ENCODE assay signal across 26 cellular contexts in the genomic region with DNA sequence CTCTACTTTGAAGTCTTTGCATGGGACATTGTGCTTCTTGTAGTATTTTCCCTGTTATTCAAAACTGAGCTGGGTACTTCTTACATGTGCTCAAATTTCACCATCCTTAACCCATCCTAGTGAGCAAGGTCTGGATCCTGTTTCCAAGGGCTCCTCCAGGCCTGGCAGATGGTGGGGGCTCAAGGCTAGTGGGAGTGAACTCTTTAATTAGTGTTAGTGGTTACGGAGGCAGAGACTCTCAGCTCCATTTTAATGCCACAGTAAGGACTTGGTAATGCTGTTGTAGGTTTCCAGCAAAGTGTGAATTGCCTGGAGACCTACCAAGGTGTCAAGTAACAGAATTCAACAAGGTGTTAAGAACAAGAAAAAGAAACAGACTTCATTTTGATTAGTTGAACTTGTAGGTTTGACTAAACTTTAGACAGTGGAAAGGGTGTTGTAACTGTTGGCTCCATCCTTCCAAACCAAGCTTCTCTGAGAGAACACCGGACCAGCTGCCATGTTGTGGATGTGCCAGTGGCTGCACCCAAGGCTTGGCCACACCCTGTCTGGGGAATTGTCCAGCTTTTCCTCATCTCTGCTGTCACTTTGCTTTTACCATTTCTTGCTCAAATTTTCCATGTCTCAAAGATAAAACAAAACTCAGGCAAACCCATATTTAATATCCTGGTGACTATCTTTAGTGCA.
A peak's percentile ranks its signal among the peaks of the same experiment; 100 is the strongest.
DNase-seq lines count a peak whose midpoint lies in the region; ATAC-seq, FAIRE-seq and TF ChIP-seq lines count a peak whose summit lies in the region.
"Had no signal": no experiment of that assay in that cellular context is flagged by ENCODE, and none has a peak within 500 bp of the region (broad histone marks: within the 10 kb centered on the region; RNA-seq: fewer than 3 reads in every experiment).

No MANE protein-coding gene starts in this region.

- intact Hi-C loops in esophagus muscularis mucosa (cut with DNase I) (no loop called here), gastrocnemius medialis (cut with DNase I; ENCODE audit: low total_unique reads) (no loop called here), pancreas (cut with DNase I) (no loop called here)

- ATAC-seq in gastrocnemius medialis (peak; percentile 92 to 97), pancreas (no peak)
- ATAC-seq: activated naive CD8-positive, alpha-beta T cell treated with anti-CD3 and anti-CD28 coated beads, Interleukin-2, amount 50 U/mL, for 24 hours; esophagus mucosa; foreskin keratinocyte; stimulated activated naive CD8-positive, alpha-beta T cell treated with anti-CD3 and anti-CD28 coated beads, Interleukin-15, Interleukin-2, amounts not matched to agents 100 U/mL and 50 U/mL, for 24 hours had no signal

- DNase-seq in NCI-H128 (lab: John Stamatoyannopoulos, UW; ENCODE audit: unreplicated experiment) (peak; percentile 29), NCI-H524 treated with DMSO at 0.1 percent for 48 hours (lab: John Stamatoyannopoulos, UW) (peak; percentile 96), esophagus muscularis mucosa (ENCODE audit: extremely low spot score) (no peak), gastrocnemius medialis (peak; percentile 50 to 81), occipital lobe (lab: John Stamatoyannopoulos, UW) (no peak), pancreas (no peak), kidney glomerular epithelial cell (lab: John Stamatoyannopoulos, UW) (no peak)
- DNase-seq: ACHN; activated naive CD4-positive, alpha-beta T cell; activated naive CD8-positive, alpha-beta T cell treated with anti-CD3 and anti-CD28 coated beads, Interleukin-2, amount 50 U/mL, for 24 hours; activated T-cell treated with anti-CD3 and anti-CD28 coated beads, Interleukin-2, amount 50 U/mL, for 48 hours; foreskin keratinocyte; NCI-H1436 treated with DMSO at 0.1 percent for 48 hours; NCI-H2081 treated with DMSO at 0.1 percent for 48 hours; NCI-H510A; nephron progenitor cell; NK-92 treated with Interleukin-12 subunit alpha and Interleukin-12 subunit beta, amount 100 ng/mL, for 24 hours; SK-N-SH; stimulated activated CD4-positive, alpha-beta T cell treated with anti-CD3 and anti-CD28 coated beads, Interleukin-2, amount 100 ng/mL, for 24 hours; stimulated activated naive CD8-positive, alpha-beta T cell treated with anti-CD3 and anti-CD28 coated beads, Interleukin-15, Interleukin-2, amounts not matched to agents 100 U/mL and 50 U/mL, for 24 hours; uterus had no signal

- no peaks in the 10 kb centered on the region for H3K36me3 ChIP-seq in esophagus muscularis mucosa
- no peaks in the 10 kb centered on the region for H3K36me3 ChIP-seq in gastrocnemius medialis
- no peaks in the 10 kb centered on the region for H3K36me3 ChIP-seq in pancreas
- H3K36me3 ChIP-seq: BLaER1, HAP-1, ovary, uterus had no signal

- TF ChIP-seq CTCF in esophagus muscularis mucosa (IDR thresholded peaks at IDR 0.05): no peak
- TF ChIP-seq CTCF in gastrocnemius medialis (IDR thresholded peaks at IDR 0.05 in 4 of 5, conservative IDR thresholded peaks at IDR 0.05 in 1 of 5): no peak
- no peak for TF ChIP-seq CTCF in pancreas (IDR thresholded peaks at IDR 0.05)

- no peak for FAIRE-seq in pancreas (lab: Jason Lieb, UNC)
- FAIRE-seq: G401.6 had no signal

- in situ Hi-C loops in gastrocnemius medialis (cut with MboI; ENCODE audit: low sequenced_read_pairs in 4 of 4): no loop called here

- no peaks in the 10 kb centered on the region for H3K9me3 ChIP-seq in esophagus muscularis mucosa
- no peaks in the 10 kb centered on the region for H3K9me3 ChIP-seq in gastrocnemius medialis
- no peaks in the 10 kb centered on the region for H3K9me3 ChIP-seq in pancreas
- H3K9me3 ChIP-seq: HAP-1, ovary, SK-N-SH, uterus had no signal

- H3K27ac ChIP-seq in esophagus muscularis mucosa (replicated peaks in 1 of 4) (peak overlapping the region in 3 of 4 donors; percentile 0 to 24 (median 21)), gastrocnemius medialis (peak overlapping the region; percentile 53 to 75 (median 73)), pancreas (no peak overlapping the region)
- H3K27ac ChIP-seq: BLaER1, foreskin keratinocyte, ovary, uterus had no signal

- TF ChIP-seq EP300 in esophagus muscularis mucosa (IDR thresholded peaks at IDR 0.05): no peak

- WGBS in esophagus muscularis mucosa: 31% methylated on average over 2 of the region's 2 CpGs
- WGBS in pancreas, 2 donors: 60 to 68% methylated on average over 2 of the region's 2 CpGs

- H3K27me3 ChIP-seq in esophagus muscularis mucosa: no peaks in the 10 kb centered on the region
- no peaks in the 10 kb centered on the region for H3K27me3 ChIP-seq in gastrocnemius medialis
- no peaks in the 10 kb centered on the region for H3K27me3 ChIP-seq in pancreas
- H3K27me3 ChIP-seq: BLaER1, foreskin keratinocyte, ovary, uterus had no signal

- H3K4me3 ChIP-seq in esophagus muscularis mucosa (no peak overlapping the region), gastrocnemius medialis (peak overlapping the region in 1 of 4 donors; percentile 15), pancreas (no peak overlapping the region)
- H3K4me3 ChIP-seq: BLaER1, HAP-1, ovary, uterus had no signal

- no peak for TF ChIP-seq POLR2A in esophagus muscularis mucosa (IDR thresholded peaks at IDR 0.05; ENCODE audit: low read depth)
- TF ChIP-seq POLR2A in gastrocnemius medialis (IDR thresholded peaks at IDR 0.05): no peak

- H3K4me1 ChIP-seq in esophagus muscularis mucosa (peaks cover 0 to 36% (median 22%) of the 10 kb centered on the region in 4 donors), gastrocnemius medialis (peaks cover 33 to 59% of the 10 kb centered on the region in 2 donors), pancreas (no peaks in the 10 kb centered on the region)
- H3K4me1 ChIP-seq: foreskin keratinocyte, HAP-1, uterus had no signal

Comparison
In these comparisons a context has a peak if more than half of its experiments do, and no peak if none do; other contexts are left out.
1. DNase-seq: peak in NCI-H128 (single experiment), NCI-H524 treated with DMSO at 0.1 percent for 48 hours (single experiment) and gastrocnemius medialis (2 of 2); none in esophagus muscularis mucosa (single experiment), occipital lobe (single experiment), pancreas (0 of 6) and kidney glomerular epithelial cell (single experiment).
2. H3K27ac ChIP-seq: peak in esophagus muscularis mucosa (3 of 4) and gastrocnemius medialis (4 of 4); none in pancreas (0 of 4).
3. ATAC-seq: peak in gastrocnemius medialis (2 of 2); none in pancreas (0 of 4).